20 cellular contexts compared by ENCODE assay signal in genomic region chr6:98775205-98775604, GRCh38. TPM values are rescaled to one million over a fixed set of nuclear protein-coding genes. Genes with fewer than 3 reads are reported as not detected.
DNase-seq lines count a peak whose midpoint lies in the region; ATAC-seq and TF ChIP-seq lines count a peak whose summit lies in the region.
"Had no signal": no experiment of that assay in that cellular context is flagged by ENCODE, and none has a peak within 500 bp of the region (broad histone marks: within the 10 kb centered on the region; RNA-seq: fewer than 3 reads in every experiment).

No MANE protein-coding gene starts in this region.

- no peaks in the 10 kb centered on the region for H3K9me3 Mint-ChIP-seq in progenitor cell of endocrine pancreas (ENCODE audit: low read depth)
- H3K9me3 Mint-ChIP-seq in activated CD4-positive, alpha-beta memory T cell treated with anti-CD3 and anti-CD28 coated beads for 36 hours, result no peaks in the 10 kb centered on the region
- H3K9me3 Mint-ChIP-seq: CD8-positive, alpha-beta memory T cell had no signal

- no peak overlapping the region for H3K4me3 Mint-ChIP-seq in progenitor cell of endocrine pancreas (ENCODE audit: low read depth)
- no peak overlapping the region for H3K4me3 Mint-ChIP-seq in activated CD4-positive, alpha-beta memory T cell treated with anti-CD3 and anti-CD28 coated beads for 36 hours
- H3K4me3 Mint-ChIP-seq: CD8-positive, alpha-beta memory T cell had no signal

- no peak overlapping the region for H3K27ac Mint-ChIP-seq in progenitor cell of endocrine pancreas
- H3K27ac Mint-ChIP-seq in activated CD4-positive, alpha-beta memory T cell treated with anti-CD3 and anti-CD28 coated beads for 36 hours, result no peak overlapping the region
- H3K27ac Mint-ChIP-seq: CD8-positive, alpha-beta memory T cell had no signal

- intact Hi-C loops in activated CD4-positive, alpha-beta memory T cell treated with anti-CD3 and anti-CD28 coated beads for 36 hours (cut with micrococcal nuclease), result loop anchor here (5.0 kb wide), 1 partner anchor 57 kb away; the partner anchor contains the start of gene POU3F2

- POLR2A ChIA-PET in activated CD4-positive, alpha-beta memory T cell treated with anti-CD3 and anti-CD28 coated beads for 36 hours (lab: Charles Lee), result no interaction called here

- TF ChIP-seq CTCF in progenitor cell of endocrine pancreas (IDR thresholded peaks at IDR 0.05; ENCODE audit: unreplicated experiment), result peak; percentile 8

- H3K4me1 Mint-ChIP-seq in progenitor cell of endocrine pancreas (ENCODE audit: low read depth), result peaks cover 8% of the 10 kb centered on the region
- H3K4me1 Mint-ChIP-seq in activated CD4-positive, alpha-beta memory T cell treated with anti-CD3 and anti-CD28 coated beads for 36 hours (ENCODE audit: low read depth), result no peaks in the 10 kb centered on the region
- H3K4me1 Mint-ChIP-seq: CD8-positive, alpha-beta memory T cell had no signal

- H3K36me3 Mint-ChIP-seq in progenitor cell of endocrine pancreas (ENCODE audit: insufficient read depth), result no peaks in the 10 kb centered on the region
- no peaks in the 10 kb centered on the region for H3K36me3 Mint-ChIP-seq in activated CD4-positive, alpha-beta memory T cell treated with anti-CD3 and anti-CD28 coated beads for 36 hours
- H3K36me3 Mint-ChIP-seq: CD8-positive, alpha-beta memory T cell had no signal

- no peaks in the 10 kb centered on the region for H3K27me3 Mint-ChIP-seq in progenitor cell of endocrine pancreas
- peaks cover 21% of the 10 kb centered on the region for H3K27me3 Mint-ChIP-seq in activated CD4-positive, alpha-beta memory T cell treated with anti-CD3 and anti-CD28 coated beads for 36 hours

- ATAC-seq in SK-N-SH treated with all-trans-retinoic acid at 6 μM for 48 hours, result peak; percentile 37; the same call in 2 of the 3 replicates
- ATAC-seq in HG03025 (IDR thresholded peaks at IDR 0.05; ENCODE audit: low FRiP score, unreplicated experiment), result no peak

- DNase-seq in DMS53 (lab: John Stamatoyannopoulos, UW) (peak; percentile 8), DMS53 treated with DMSO at 0.1 percent for 48 hours (lab: John Stamatoyannopoulos, UW; ENCODE audit: unreplicated experiment) (no peak), iPS-NIHi11 (ENCODE audit: low spot score) (peak; percentile 12), progenitor cell of endocrine pancreas (ENCODE audit: low spot score, unreplicated experiment) (no peak), NCI-H510A (lab: John Stamatoyannopoulos, UW) (no peak)
- no peak for DNase-seq in activated CD4-positive, alpha-beta memory T cell treated with anti-CD3 and anti-CD28 coated beads for 36 hours
- DNase-seq: 8988T; C1 segment of cervical spinal cord; Calu3; CD8-positive, alpha-beta memory T cell; DMS79; MV-4-11; NCI-H1105 treated with DMSO at 0.1 percent for 48 hours; NCI-H1694; NCI-H2081; NK-92 treated with Interleukin-12 subunit alpha and Interleukin-12 subunit beta, amount 100 ng/mL, for 24 hours; SHP77 treated with DMSO at 0.1 percent for 48 hours had no signal

- CTCF ChIA-PET in activated CD4-positive, alpha-beta memory T cell treated with anti-CD3 and anti-CD28 coated beads for 36 hours (lab: Charles Lee), result no interaction called here

TF ChIP-seq in SK-N-SH treated with all-trans-retinoic acid at 6 μM for 48 hours, 23 proteins besides CTCF, POLR2A, EP300 and RAD21:
- no peak for TF ChIP-seq ESRRG (CRISPR knock-in tag; IDR thresholded peaks at IDR 0.05)
- no peak for TF ChIP-seq CREB5 (CRISPR knock-in tag; IDR thresholded peaks at IDR 0.05; ENCODE audit: low read depth)
- no peak for TF ChIP-seq ISL1 (CRISPR knock-in tag; IDR thresholded peaks at IDR 0.05)

RNA-seq across cellular contexts. Expression of gene POU3F2, which starts 59.2 kb away (rescaled TPM):
- 1.4 and 1.5 TPM in 2 replicates for total RNA-seq in progenitor cell of endocrine pancreas
- not detected for total RNA-seq in activated CD4-positive, alpha-beta memory T cell treated with anti-CD3 and anti-CD28 coated beads for 36 hours
- total RNA-seq: Calu3; CD8-positive, alpha-beta memory T cell; NCI-H460 had no signal

Comparison
In these comparisons a context has a peak if more than half of its experiments do, and no peak if none do; other contexts are left out.
1. DNase-seq: peak in DMS53 (single experiment) and iPS-NIHi11 (single experiment); none in DMS53 treated with DMSO at 0.1 percent for 48 hours (single experiment), progenitor cell of endocrine pancreas (single experiment), activated CD4-positive, alpha-beta memory T cell treated with anti-CD3 and anti-CD28 coated beads for 36 hours (single experiment) and NCI-H510A (single experiment).